Comparison of ENCODE assay signal across 1 cellular context in the genomic region with DNA sequence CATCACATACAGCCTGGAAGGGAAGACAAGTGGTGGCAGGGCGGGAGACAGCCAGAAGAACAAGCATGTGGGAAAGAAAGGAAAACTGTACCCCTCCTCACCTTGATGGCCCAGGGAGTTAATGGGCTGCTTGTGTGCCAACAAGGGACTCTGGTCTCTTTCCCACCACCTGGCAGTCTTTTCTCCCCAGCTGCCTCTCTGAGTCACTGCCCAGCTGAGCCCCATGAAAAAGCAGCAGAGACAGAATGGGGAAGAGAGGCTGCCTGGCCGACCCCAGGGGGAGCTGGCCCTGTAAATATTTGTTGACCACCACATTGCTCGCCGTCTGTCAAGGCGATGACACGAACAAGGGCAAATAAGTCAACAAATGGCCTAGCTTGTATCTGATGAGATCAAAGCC.
TF ChIP-seq lines count a peak whose summit lies in the region.

No MANE protein-coding gene starts in this region.

TF ChIP-seq in IMR-90, 13 proteins besides CTCF, POLR2A, EP300 and RAD21 (continued from another document):
- TF ChIP-seq MAZ (IDR thresholded peaks at IDR 0.05; ENCODE audit: borderline replicate concordance, low read depth, low read length) (no peak), BHLHE40 (IDR thresholded peaks at IDR 0.05; ENCODE audit: low read depth, low read length) (no peak), FOS (IDR thresholded peaks at IDR 0.05; ENCODE audit: low read depth, low read length) (no peak), SMC3 (IDR thresholded peaks at IDR 0.05; ENCODE audit: low read depth, low read length) (no peak), MAFK (IDR thresholded peaks at IDR 0.05; ENCODE audit: low read depth, low read length) (no peak), RFX5 (IDR thresholded peaks at IDR 0.05; ENCODE audit: low read depth, low read length) (no peak)
